ENCODE assay signal across 12 cellular contexts in genomic region chr6:45543298-45544235, GRCh38.
A peak's percentile ranks its signal among the peaks of the same experiment; 100 is the strongest.
DNase-seq lines count a peak whose midpoint lies in the region; ATAC-seq, FAIRE-seq and TF ChIP-seq lines count a peak whose summit lies in the region.
"Had no signal": no experiment of that assay in that cellular context is flagged by ENCODE, and none has a peak within 500 bp of the region (broad histone marks: within the 10 kb centered on the region; RNA-seq: fewer than 3 reads in every experiment).

No MANE protein-coding gene starts in this region.

- no peaks in the 10 kb centered on the region for H3K9me2 ChIP-seq in PC-3 (replicated peaks; ENCODE audit: low read length)

- H3F3A ChIP-seq in PC-3 (ENCODE audit: low read length, unreplicated experiment): peaks cover 5% of the 10 kb centered on the region

- CTCF ChIA-PET in PC-3 (lab: Charles Lee): interaction anchor here (0.6 kb wide), 1 partner anchor 246 kb away, joined by 3 read pairs; no protein-coding TSS in a partner anchor

- TF ChIP-seq CTCF in PC-3 (conservative IDR thresholded peaks at IDR 0.05; ENCODE audit: low read depth, low read length) (no peak), epithelial cell of esophagus (IDR thresholded peaks at IDR 0.05; ENCODE audit: insufficient read depth, low read depth, low read length, missing control alignments) (no peak)

- H3K9me3 Mint-ChIP-seq in activated T-cell treated with anti-CD3 and anti-CD28 coated beads, Interleukin-2, amount 50 U/mL, for 24 hours: no peaks in the 10 kb centered on the region

- H2AFZ ChIP-seq in PC-3 (ENCODE audit: low read length): no peak overlapping the region

- POLR2A ChIA-PET in PC-3 (lab: Charles Lee; ENCODE audit: unreplicated experiment): no interaction called here

- no peaks in the 10 kb centered on the region for H3K27me3 ChIP-seq in PC-3 (ENCODE audit: low read length)
- no peaks in the 10 kb centered on the region for H3K27me3 ChIP-seq in skeletal muscle satellite cell (ENCODE audit: control insufficient read depth, insufficient read depth, low read length)
- H3K27me3 ChIP-seq: transverse colon had no signal

- FAIRE-seq in GM12891 (lab: Jason Lieb, UNC): no peak

- H3K4me3 Mint-ChIP-seq in activated T-cell treated with anti-CD3 and anti-CD28 coated beads, Interleukin-2, amount 50 U/mL, for 24 hours: no peak overlapping the region

- no peaks in the 10 kb centered on the region for H3K27me3 Mint-ChIP-seq in activated T-cell treated with anti-CD3 and anti-CD28 coated beads, Interleukin-2, amount 50 U/mL, for 24 hours

- DNase-seq in activated T-cell treated with anti-CD3 and anti-CD28 coated beads, Interleukin-2, amount 50 U/mL, for 24 hours: no peak
- DNase-seq in activated T-cell treated with anti-CD3 and anti-CD28 coated beads for 4 hours: no peak
- DNase-seq in PC-3: peak; percentile 85
- DNase-seq in epithelial cell of esophagus (ENCODE audit: low read depth): peak; percentile 26
- DNase-seq in activated CD4-positive, alpha-beta T cell treated with anti-CD3 and anti-CD28 coated beads, Interleukin-2, amount 50 U/mL, for 48 hours: no peak
- no peak for DNase-seq in activated naive CD4-positive, alpha-beta T cell treated with Interleukin-2 at 50 U/mL for 16 hours
- no peak for DNase-seq in GM12891 (ENCODE audit: insufficient read length, low spot score)
- DNase-seq: hypothalamus, lower lobe of right lung, T-helper 9 cell, transverse colon had no signal

- H3K4me3 ChIP-seq in PC-3 (ENCODE audit: low read length) (no peak overlapping the region), epithelial cell of esophagus (ENCODE audit: low read length) (no peak overlapping the region), skeletal muscle satellite cell (ENCODE audit: low read length) (no peak overlapping the region)
- H3K4me3 ChIP-seq: lower lobe of right lung, transverse colon had no signal

- H3K36me3 ChIP-seq in PC-3 (ENCODE audit: low read depth, low read length) (peaks cover 13% of the 10 kb centered on the region; the same call in 1 of the 2 replicates), skeletal muscle satellite cell (ENCODE audit: insufficient read depth, low read length) (peaks cover 29% of the 10 kb centered on the region)
- H3K36me3 ChIP-seq: lower lobe of right lung, transverse colon had no signal

- H3K79me2 ChIP-seq in PC-3 (ENCODE audit: low read length): no peaks in the 10 kb centered on the region

- H3K4me1 Mint-ChIP-seq in activated T-cell treated with anti-CD3 and anti-CD28 coated beads, Interleukin-2, amount 50 U/mL, for 24 hours (ENCODE audit: low read depth): peaks cover 46% of the 10 kb centered on the region

- H4K20me1 ChIP-seq in PC-3 (ENCODE audit: low read length): no peaks in the 10 kb centered on the region

- intact Hi-C loops in PC-3 (cut with micrococcal nuclease): no loop called here

- TF ChIP-seq POLR2A in GM12891 (IDR thresholded peaks at IDR 0.05; ENCODE audit: low read depth, low read length): no peak

- peak overlapping the region; percentile 7; the same call in 1 of the 2 replicates for H3K9ac ChIP-seq in PC-3 (ENCODE audit: low read length)
- no peak overlapping the region for H3K9ac ChIP-seq in skeletal muscle satellite cell (ENCODE audit: low read depth, low read length)

- BruUV-seq in PC-3 (replicated peaks; lab: Mats Ljungman, UMichigan): no TSS peak

- peaks cover 86% of the 10 kb centered on the region for H3K36me3 Mint-ChIP-seq in activated T-cell treated with anti-CD3 and anti-CD28 coated beads, Interleukin-2, amount 50 U/mL, for 24 hours (ENCODE audit: low read depth)

- peak; percentile 85 for ATAC-seq in PC-3
- ATAC-seq: lower lobe of right lung had no signal

- H3K27ac Mint-ChIP-seq in activated T-cell treated with anti-CD3 and anti-CD28 coated beads, Interleukin-2, amount 50 U/mL, for 24 hours: peak overlapping the region; percentile 35

- peaks cover 28% of the 10 kb centered on the region for H3K4me1 ChIP-seq in PC-3 (ENCODE audit: insufficient read depth, low read length)
- H3K4me1 ChIP-seq in skeletal muscle satellite cell (ENCODE audit: control insufficient read depth, insufficient read depth, low read length): peaks cover 35% of the 10 kb centered on the region
- H3K4me1 ChIP-seq: lower lobe of right lung had no signal

- H3K27ac ChIP-seq in PC-3 (ENCODE audit: low read length): peak overlapping the region; percentile 67
- H3K27ac ChIP-seq: lower lobe of right lung, transverse colon had no signal

- peak overlapping the region; percentile 49 for H3K4me2 ChIP-seq in PC-3 (ENCODE audit: low read length)
- peak overlapping the region; percentile 20 for H3K4me2 ChIP-seq in skeletal muscle satellite cell (ENCODE audit: low read length)

- H3K9me3 ChIP-seq in PC-3 (ENCODE audit: low read length) (no peaks in the 10 kb centered on the region), skeletal muscle satellite cell (replicated peaks; ENCODE audit: low read length) (no peaks in the 10 kb centered on the region)
- H3K9me3 ChIP-seq: lower lobe of right lung, transverse colon had no signal

TF ChIP-seq in GM12891, 5 proteins besides CTCF, POLR2A, EP300 and RAD21:
- no peak for TF ChIP-seq POU2F2 (IDR thresholded peaks at IDR 0.05; ENCODE audit: low read depth, low read length)
- no peak for TF ChIP-seq PAX5 (IDR thresholded peaks at IDR 0.05; ENCODE audit: insufficient read depth, low read length, severe bottlenecking)
- no peak for TF ChIP-seq TAF1 (IDR thresholded peaks at IDR 0.05; ENCODE audit: low read depth, low read length)
- TF ChIP-seq POLR2AphosphoS5 (IDR thresholded peaks at IDR 0.05; ENCODE audit: low read depth, low read length): no peak
- no peak for TF ChIP-seq SPI1 (IDR thresholded peaks at IDR 0.05; ENCODE audit: low read depth, low read length)

Comparison
In these comparisons a context has a peak if more than half of its experiments do, and no peak if none do; other contexts are left out.
1. DNase-seq: peak in PC-3 (single experiment) and epithelial cell of esophagus (single experiment); none in activated T-cell treated with anti-CD3 and anti-CD28 coated beads, Interleukin-2, amount 50 U/mL, for 24 hours (single experiment), activated T-cell treated with anti-CD3 and anti-CD28 coated beads for 4 hours (single experiment), activated CD4-positive, alpha-beta T cell treated with anti-CD3 and anti-CD28 coated beads, Interleukin-2, amount 50 U/mL, for 48 hours (0 of 2), activated naive CD4-positive, alpha-beta T cell treated with Interleukin-2 at 50 U/mL for 16 hours (single experiment) and GM12891 (single experiment).